ENCODE assay signal across 8 cellular contexts in genomic region chr17:5249615-5250014, GRCh38. TPM values are rescaled to one million over a fixed set of nuclear protein-coding genes. Genes with fewer than 3 reads are reported as not detected.
A peak's percentile ranks its signal among the peaks of the same experiment; 100 is the strongest.
DNase-seq lines count a peak whose midpoint lies in the region; ATAC-seq and TF ChIP-seq lines count a peak whose summit lies in the region.

No MANE protein-coding gene starts in this region.

- H3K4me2 ChIP-seq in OCI-LY7 (ENCODE audit: low read length) = no peak overlapping the region
- peak overlapping the region; percentile 59 for H3K4me2 ChIP-seq in fibroblast of lung (ENCODE audit: extremely low read depth, insufficient read depth, low read length)

- H3K79me2 ChIP-seq in OCI-LY7 (ENCODE audit: insufficient read depth, low read depth, low read length) (no peaks in the 10 kb centered on the region), fibroblast of lung (ENCODE audit: control insufficient read depth, insufficient read depth, low read length) (no peaks in the 10 kb centered on the region)

- H3K4me3 ChIP-seq in Caco-2 (ENCODE audit: low read depth, low read length) (no peak overlapping the region), OCI-LY7 (ENCODE audit: low read depth, low read length, poor library complexity, severe bottlenecking) (no peak overlapping the region), fibroblast of lung (replicated peaks in 1 of 4; ENCODE audit: control extremely low read depth in 1 of 4, insufficient read depth in 1 of 4, low read depth in 3 of 4, low read length in 4 of 4) (no peak overlapping the region), thyroid gland (replicated peaks in 1 of 3) (no peak overlapping the region)

- no peaks in the 10 kb centered on the region for H3K4me1 ChIP-seq in Caco-2
- peaks cover 7% of the 10 kb centered on the region for H3K4me1 ChIP-seq in OCI-LY7 (ENCODE audit: insufficient read depth, low read length, poor library complexity, severe bottlenecking)
- no peaks in the 10 kb centered on the region for H3K4me1 ChIP-seq in fibroblast of lung (ENCODE audit: control insufficient read depth, extremely low read depth, insufficient read depth, low read length)
- H3K4me1 ChIP-seq in thyroid gland = no peaks in the 10 kb centered on the region

- TF ChIP-seq CTCF in Caco-2 (IDR thresholded peaks at IDR 0.05; ENCODE audit: insufficient read depth in 1 of 2, low read depth in 1 of 2, low read length in 1 of 2, severe bottlenecking in 1 of 2, unreplicated experiment in 1 of 2) = peak; percentile 34 to 43
- TF ChIP-seq CTCF in OCI-LY7 (conservative IDR thresholded peaks at IDR 0.05; ENCODE audit: low read length) = peak; percentile 82
- peak; percentile 55 to 72 for TF ChIP-seq CTCF in fibroblast of lung (conservative IDR thresholded peaks at IDR 0.05 in 1 of 2, IDR thresholded peaks at IDR 0.05 in 1 of 2; ENCODE audit: low read depth in 1 of 2, low read length in 2 of 2)
- TF ChIP-seq CTCF in neural crest cell (conservative IDR thresholded peaks at IDR 0.05) = peak; percentile 77
- peak in 5 of 6 experiments; percentile 45 to 68 (median 59) for TF ChIP-seq CTCF in thyroid gland (IDR thresholded peaks at IDR 0.05)

- H3K4me1 Mint-ChIP-seq in Caco-2 (ENCODE audit: low read depth, unreplicated experiment) = no peaks in the 10 kb centered on the region
- peaks cover 11% of the 10 kb centered on the region for H3K4me1 Mint-ChIP-seq in neural crest cell

- ATAC-seq in GM21423 (IDR thresholded peaks at IDR 0.05; ENCODE audit: unreplicated experiment) = no peak

- H3K9ac ChIP-seq in fibroblast of lung (ENCODE audit: insufficient read depth, low read length) = no peak overlapping the region

- no peaks in the 10 kb centered on the region for H4K20me1 ChIP-seq in OCI-LY7 (ENCODE audit: insufficient read depth, low read length)
- no peaks in the 10 kb centered on the region for H4K20me1 ChIP-seq in fibroblast of lung (ENCODE audit: control insufficient read depth, extremely low read depth, insufficient read depth, low read length)

- POLR2A ChIA-PET in Caco-2 (lab: Charles Lee) = no interaction called here
- POLR2A ChIA-PET in OCI-LY7 (lab: Charles Lee) = no interaction called here

- no peaks in the 10 kb centered on the region for H3K9me2 ChIP-seq in OCI-LY7 (ENCODE audit: insufficient read depth, low read length)

- H3K36me3 ChIP-seq in Caco-2 (ENCODE audit: control insufficient read depth, insufficient read depth, low read length) = no peaks in the 10 kb centered on the region
- H3K36me3 ChIP-seq in OCI-LY7 (ENCODE audit: insufficient read depth, low read length) = no peaks in the 10 kb centered on the region
- no peaks in the 10 kb centered on the region for H3K36me3 ChIP-seq in fibroblast of lung (ENCODE audit: control insufficient read depth, insufficient read depth, low read length)
- H3K36me3 ChIP-seq in thyroid gland = no peaks in the 10 kb centered on the region

- H3K27me3 ChIP-seq in Caco-2 (replicated peaks; ENCODE audit: control insufficient read depth, insufficient read depth, low read length) (no peaks in the 10 kb centered on the region), fibroblast of lung (ENCODE audit: control insufficient read depth, insufficient read depth, low read length) (peaks cover 4% of the 10 kb centered on the region), thyroid gland (no peaks in the 10 kb centered on the region)

- no peaks in the 10 kb centered on the region for H3K9me3 ChIP-seq in Caco-2
- H3K9me3 ChIP-seq in OCI-LY7 (ENCODE audit: low read length) = no peaks in the 10 kb centered on the region
- H3K9me3 ChIP-seq in fibroblast of lung (ENCODE audit: control insufficient read depth, insufficient read depth, low read depth, low read length) = no peaks in the 10 kb centered on the region
- no peaks in the 10 kb centered on the region for H3K9me3 ChIP-seq in thyroid gland

- H3K36me3 Mint-ChIP-seq in Caco-2 (ENCODE audit: insufficient read depth, unreplicated experiment) (no peaks in the 10 kb centered on the region), neural crest cell (ENCODE audit: low read depth) (no peaks in the 10 kb centered on the region)

- H3K27ac ChIP-seq in OCI-LY7 (ENCODE audit: low read depth, low read length, poor library complexity, severe bottlenecking) (no peak overlapping the region), fibroblast of lung (ENCODE audit: insufficient read depth, low read length) (no peak overlapping the region), thyroid gland (no peak overlapping the region)

- WGBS in thyroid gland, 2 donors = 0% methylated on average over 4 of the region's 4 CpGs

- H3K27ac Mint-ChIP-seq in Caco-2 (ENCODE audit: unreplicated experiment) = no peak overlapping the region
- no peak overlapping the region for H3K27ac Mint-ChIP-seq in neural crest cell (ENCODE audit: unreplicated experiment)

- no peak overlapping the region for H3K4me3 Mint-ChIP-seq in Caco-2 (ENCODE audit: unreplicated experiment)
- H3K4me3 Mint-ChIP-seq in neural crest cell = no peak overlapping the region

- intact Hi-C loops in Caco-2 (cut with micrococcal nuclease; ENCODE audit: unreplicated experiment) (loop anchor here (1.0 kb wide), 1 partner anchor 58 kb away; no protein-coding TSS in a partner anchor), OCI-LY7 (cut with micrococcal nuclease; ENCODE audit: unreplicated experiment) (loop anchor here (1.0 to 5.0 kb wide), 4 partner anchors 59 to 190 kb away; partner anchors contain the start of genes C1QBP and NUP88), thyroid gland (cut with DNase I) (no loop called here)

- H2AFZ ChIP-seq in OCI-LY7 (ENCODE audit: low read length) (no peak overlapping the region), fibroblast of lung (ENCODE audit: low read length) (peak overlapping the region; percentile 53)

- H3K27me3 Mint-ChIP-seq in Caco-2 (ENCODE audit: insufficient read depth, unreplicated experiment) (no peaks in the 10 kb centered on the region), neural crest cell (ENCODE audit: low read depth) (no peaks in the 10 kb centered on the region)

- no peaks in the 10 kb centered on the region for H3K9me3 Mint-ChIP-seq in Caco-2 (ENCODE audit: unreplicated experiment)
- H3K9me3 Mint-ChIP-seq in neural crest cell = no peaks in the 10 kb centered on the region

- CTCF ChIA-PET in Caco-2 (lab: Charles Lee) = interaction anchor here (1.1 kb wide), 1 partner anchor 193 kb away, joined by 5 read pairs; no protein-coding TSS in a partner anchor
- CTCF ChIA-PET in OCI-LY7 (lab: Charles Lee; ENCODE audit: unreplicated experiment) = interaction anchor here (0.7 kb wide), 1 partner anchor 1199 kb away, joined by 3 read pairs; no protein-coding TSS in a partner anchor

- DNase-seq in Caco-2 (peak; percentile 38 to 50), HuH-7 (ENCODE audit: low spot score) (peak; percentile 49), OCI-LY7 (ENCODE audit: low spot score) (peak; percentile 89), fibroblast of lung (ENCODE audit: low read depth in 2 of 2) (peak; percentile 78 to 86), neural crest cell (ENCODE audit: low read depth, low spot score) (peak; percentile 68), thyroid gland (peak; percentile 48 to 55)
- DNase-seq in activated T-cell treated with anti-CD3 and anti-CD28 coated beads, Interleukin-2, amount 50 U/mL, for 1 hour = peak; percentile 40

- BruUV-seq in Caco-2 (replicated peaks; lab: Mats Ljungman, UMichigan) = no TSS peak
- BruUV-seq in OCI-LY7 (replicated peaks; lab: Mats Ljungman, UMichigan) = no TSS peak

- TF ChIP-seq POLR2A in thyroid gland (IDR thresholded peaks at IDR 0.05) = no peak

RNA-seq across cellular contexts. Expression of gene SCIMP, which starts 15.0 kb away (rescaled TPM):
- total RNA-seq in Caco-2 (2022) (not detected in 2 replicates), OCI-LY7 (2022) (0.27 and 0.72 TPM in 2 replicates), fibroblast of lung (not detected in 2 replicates), neural crest cell (not detected in 2 replicates), thyroid gland (1 to 10 TPM in 1 of 4 donors, under 1 TPM in 1, not detected in 2; 0.59 to 1.0 TPM)
- 0.88 and 3.0 TPM in 2 replicates for total RNA-seq in OCI-LY7 (2014; rRNA removed; shearing (Covaris generic))
- polyA plus RNA-seq in fibroblast of lung = not detected in 2 replicates
- not detected in 2 replicates for polyA plus RNA-seq in fibroblast of lung (2012)
- polyA minus RNA-seq in fibroblast of lung (ENCODE audit: low replicate concordance) = 0.11 TPM in 1 of 2 replicates, not detected in the other

RNA-seq across cellular contexts. Expression of gene RABEP1, which starts 32.5 kb away (rescaled TPM):
- total RNA-seq in Caco-2 (2022) (21.8 and 22.4 TPM in 2 replicates), OCI-LY7 (2022) (60.8 and 70.9 TPM in 2 replicates), fibroblast of lung (46.5 and 64.4 TPM in 2 replicates), neural crest cell (57.0 and 57.9 TPM in 2 replicates), thyroid gland (10 to 100 TPM; 36.0 to 57.7 (median 40.9) TPM)
- 53.2 and 58.6 TPM in 2 replicates for total RNA-seq in OCI-LY7 (2014; rRNA removed; shearing (Covaris generic))
- 33.6 and 46.3 TPM in 2 replicates for polyA plus RNA-seq in fibroblast of lung
- 32.0 and 38.7 TPM in 2 replicates for polyA plus RNA-seq in fibroblast of lung (2012)
- polyA minus RNA-seq in fibroblast of lung (ENCODE audit: low replicate concordance) = 17.6 and 31.6 TPM in 2 replicates

RNA-seq across cellular contexts. Expression of gene ZNF594, which starts 57.9 kb away (rescaled TPM):
- total RNA-seq in Caco-2 (2022) (6.2 and 7.5 TPM in 2 replicates), OCI-LY7 (2022) (32.1 and 35.2 TPM in 2 replicates), fibroblast of lung (7.7 and 8.3 TPM in 2 replicates), neural crest cell (21.5 and 23.7 TPM in 2 replicates), thyroid gland (10 to 100 TPM; 12.9 to 29.0 (median 24.2) TPM)
- 42.5 and 43.4 TPM in 2 replicates for total RNA-seq in OCI-LY7 (2014; rRNA removed; shearing (Covaris generic))
- polyA plus RNA-seq in fibroblast of lung = 1.7 and 2.9 TPM in 2 replicates
- 1.3 and 2.6 TPM in 2 replicates for polyA plus RNA-seq in fibroblast of lung (2012)
- polyA minus RNA-seq in fibroblast of lung (ENCODE audit: low replicate concordance) = 0.63 and 0.74 TPM in 2 replicates
